ENCODE assay signal across 25 cellular contexts in the genomic region with DNA sequence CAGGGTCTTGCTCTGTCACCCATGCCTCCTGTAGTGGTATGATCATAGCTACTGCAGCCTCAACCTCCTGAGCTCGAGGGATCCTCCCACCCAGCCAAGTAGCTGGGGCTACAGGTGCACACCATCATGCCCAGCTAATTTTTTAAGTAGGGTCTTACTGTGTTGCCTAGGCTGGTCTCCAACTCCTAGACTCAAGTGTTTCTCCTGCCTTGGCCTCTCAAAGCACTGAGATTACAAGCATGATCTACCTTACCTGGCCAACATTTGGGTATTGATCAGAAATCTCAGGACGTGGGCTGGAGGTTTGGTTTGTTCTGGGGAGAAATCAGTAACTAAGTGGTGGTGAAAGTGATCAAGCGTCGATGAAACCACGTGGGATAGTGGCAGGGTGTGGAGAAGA. TPM values are rescaled to one million over a fixed set of nuclear protein-coding genes. Genes with fewer than 3 reads are reported as not detected.
DNase-seq lines count a peak whose midpoint lies in the region; ATAC-seq, FAIRE-seq and TF ChIP-seq lines count a peak whose summit lies in the region.
"Had no signal": no experiment of that assay in that cellular context is flagged by ENCODE, and none has a peak within 500 bp of the region (broad histone marks: within the 10 kb centered on the region; RNA-seq: fewer than 3 reads in every experiment).

No MANE protein-coding gene starts in this region.

- TF ChIP-seq CTCF in K562 (IDR thresholded peaks at IDR 0.05 in 2 of 3, conservative IDR thresholded peaks at IDR 0.05 in 1 of 3; ENCODE audit: insufficient read depth in 2 of 3, low read depth in 1 of 3, low read length in 3 of 3) (no peak), thyroid gland (IDR thresholded peaks at IDR 0.05) (no peak), lower lobe of right lung (IDR thresholded peaks at IDR 0.05) (no peak)

- no peak overlapping the region for H3K4me2 ChIP-seq in K562 (ENCODE audit: insufficient read depth, low read length)

- H3K9me3 ChIP-seq in K562 (replicated peaks; ENCODE audit: control insufficient read depth, insufficient read depth, low read depth, low read length) (no peaks in the 10 kb centered on the region), thyroid gland (no peaks in the 10 kb centered on the region), lower lobe of right lung (no peaks in the 10 kb centered on the region)
- H3K9me3 ChIP-seq: testis had no signal

- in situ Hi-C loops in K562 (cut with MboI), result loop anchor here (10.0 kb wide), 1 partner anchor 446 kb away; a partner anchor contains a TSS

- POLR2A ChIA-PET in K562 (lab: Yijun Ruan, JAX), result interaction anchor here (1.5 to 1.7 kb wide), 2 partner anchors 71 to 149 kb away, joined by 3 to 4 read pairs; no protein-coding TSS in a partner anchor
- POLR2A ChIA-PET in activated CD4-positive, alpha-beta memory T cell treated with anti-CD3 and anti-CD28 coated beads for 36 hours (lab: Charles Lee), result no interaction called here

- H2AFZ ChIP-seq in K562 (ENCODE audit: low read depth, low read length), result no peak overlapping the region

- H3K9me1 ChIP-seq in K562 (ENCODE audit: control insufficient read depth, insufficient read depth, low read length), result no peaks in the 10 kb centered on the region

- 0 out of 2 replicates have a peak, but pooled peaks cover 6% of the 10 kb centered on the region for H4K20me1 ChIP-seq in K562 (replicated peaks; ENCODE audit: control insufficient read depth, insufficient read depth, low read length)

- DNase-seq in stimulated activated naive CD8-positive, alpha-beta T cell treated with anti-CD3 and anti-CD28 coated beads, Interleukin-15, amount 100 ng/mL, for 72 hours, result no peak
- DNase-seq in K562 (ENCODE audit: extremely low read depth in 1 of 4, low spot score in 3 of 4) (no peak), naive B cell (no peak), thyroid gland (peak; percentile 49 to 58), lower lobe of right lung (no peak)
- DNase-seq in activated CD4-positive, alpha-beta memory T cell treated with anti-CD3 and anti-CD28 coated beads for 36 hours, result no peak
- DNase-seq: ACHN; activated CD4-positive, alpha-beta T cell treated with anti-CD3 and anti-CD28 coated beads, Interleukin-2, amount 10 ng/mL, durations not matched to agents 24 days and 14 days; activated naive CD4-positive, alpha-beta T cell treated with anti-CD3 and anti-CD28 coated beads, Interleukin-2, amount 10 ng/mL, durations not matched to agents 7 days and 5 days; activated T-cell treated with anti-CD3 and anti-CD28 coated beads, Interleukin-2, amount 50 U/mL, for 48 hours; amniotic stem cell; C1 segment of cervical spinal cord; Calu3; H9; Karpas-422; kidney glomerular epithelial cell; NCI-H1694; NCI-H2171 treated with DMSO at 0.1 percent for 48 hours; NCI-H524 treated with DMSO at 0.1 percent for 48 hours; testis had no signal

- peaks cover 21 to 23% of the 10 kb centered on the region in 2 experiments; a peak in 4 of 5 replicates for H3K4me1 ChIP-seq in K562 (replicated peaks in 1 of 2; ENCODE audit: control insufficient read depth in 2 of 2, insufficient read depth in 2 of 2, low read length in 2 of 2)
- H3K4me1 ChIP-seq in thyroid gland, result peaks cover 20 to 41% of the 10 kb centered on the region in 2 donors
- peaks cover 56% of the 10 kb centered on the region for H3K4me1 ChIP-seq in lower lobe of right lung
- H3K4me1 ChIP-seq: testis had no signal

- CTCF ChIA-PET in K562 (lab: Yijun Ruan, JAX; ENCODE audit: low intra/inter-chr PET ratio), result no interaction called here
- CTCF ChIA-PET in activated CD4-positive, alpha-beta memory T cell treated with anti-CD3 and anti-CD28 coated beads for 36 hours (lab: Charles Lee), result no interaction called here

- no peak overlapping the region for H3K4me3 Mint-ChIP-seq in stimulated activated naive CD8-positive, alpha-beta T cell treated with anti-CD3 and anti-CD28 coated beads, Interleukin-15, Interleukin-2, amounts not matched to agents 100 ng/mL and 50 ng/mL, for 24 hours
- no peak overlapping the region for H3K4me3 Mint-ChIP-seq in stimulated activated naive CD8-positive, alpha-beta T cell treated with anti-CD3 and anti-CD28 coated beads, Interleukin-15, amount 100 ng/mL, for 72 hours
- H3K4me3 Mint-ChIP-seq in naive B cell, result peak overlapping the region in 6 of 8 donors; percentile 43 to 84 (median 65)
- no peak overlapping the region for H3K4me3 Mint-ChIP-seq in activated CD4-positive, alpha-beta memory T cell treated with anti-CD3 and anti-CD28 coated beads for 36 hours
- H3K4me3 Mint-ChIP-seq: activated CD4-positive, alpha-beta T cell treated with anti-CD3 and anti-CD28 coated beads, Interleukin-2, amount 10 ng/mL, durations not matched to agents 24 days and 14 days; activated naive CD4-positive, alpha-beta T cell treated with anti-CD3 and anti-CD28 coated beads, Interleukin-2, amount 10 ng/mL, durations not matched to agents 7 days and 5 days; H9 had no signal

- no peak for FAIRE-seq in K562 (lab: Jason Lieb, UNC)
- FAIRE-seq: endometrium, GM12892 had no signal

- H3K9ac ChIP-seq in K562 (ENCODE audit: insufficient read depth in 1 of 2, low read depth in 2 of 2, low read length in 2 of 2), result no peak overlapping the region; a peak in 1 of 4 replicates

- H3K4me3 ChIP-seq in K562 (no peak overlapping the region), thyroid gland (replicated peaks in 1 of 3) (no peak overlapping the region), lower lobe of right lung (no peak overlapping the region)
- H3K4me3 ChIP-seq: SK-N-MC, testis had no signal

- H3K27ac Mint-ChIP-seq in stimulated activated naive CD8-positive, alpha-beta T cell treated with anti-CD3 and anti-CD28 coated beads, Interleukin-15, Interleukin-2, amounts not matched to agents 100 ng/mL and 50 ng/mL, for 24 hours, result peak overlapping the region; percentile 75
- no peak overlapping the region for H3K27ac Mint-ChIP-seq in stimulated activated naive CD8-positive, alpha-beta T cell treated with anti-CD3 and anti-CD28 coated beads, Interleukin-15, amount 100 ng/mL, for 72 hours
- peak overlapping the region; percentile 39 to 94 (median 92) for H3K27ac Mint-ChIP-seq in naive B cell
- no peak overlapping the region for H3K27ac Mint-ChIP-seq in activated CD4-positive, alpha-beta memory T cell treated with anti-CD3 and anti-CD28 coated beads for 36 hours
- H3K27ac Mint-ChIP-seq: activated CD4-positive, alpha-beta T cell treated with anti-CD3 and anti-CD28 coated beads, Interleukin-2, amount 10 ng/mL, durations not matched to agents 24 days and 14 days; activated naive CD4-positive, alpha-beta T cell treated with anti-CD3 and anti-CD28 coated beads, Interleukin-2, amount 10 ng/mL, durations not matched to agents 7 days and 5 days had no signal

- no peaks in the 10 kb centered on the region for H3K27me3 ChIP-seq in K562 (ENCODE audit: control insufficient read depth in 2 of 2, insufficient read depth in 2 of 2, low read length in 2 of 2)
- no peaks in the 10 kb centered on the region for H3K27me3 ChIP-seq in thyroid gland
- no peaks in the 10 kb centered on the region for H3K27me3 ChIP-seq in lower lobe of right lung (ENCODE audit: low read depth)
- H3K27me3 ChIP-seq: testis had no signal

- no peak for ATAC-seq in stimulated activated naive CD8-positive, alpha-beta T cell treated with anti-CD3 and anti-CD28 coated beads, Interleukin-15, amount 100 ng/mL, for 72 hours
- ATAC-seq in K562, result no peak
- no peak for ATAC-seq in naive B cell (ENCODE audit: low read depth in 2 of 2)
- ATAC-seq in lower lobe of right lung, result no peak
- ATAC-seq in HG02852 (IDR thresholded peaks at IDR 0.05; ENCODE audit: unreplicated experiment), result no peak

- H3K79me2 ChIP-seq in K562 (ENCODE audit: control insufficient read depth, insufficient read depth, low read length), result peaks cover 86% of the 10 kb centered on the region

- intact Hi-C loops in K562 (cut with micrococcal nuclease) (loop anchor here (5.0 to 10.0 kb wide), 3 partner anchors 163 to 448 kb away; no protein-coding TSS in a partner anchor), thyroid gland (cut with DNase I) (loop anchor here (10.0 kb wide), 1 partner anchor 66 kb away; no protein-coding TSS in a partner anchor), lower lobe of right lung (cut with DNase I) (no loop called here)
- intact Hi-C loops in activated CD4-positive, alpha-beta memory T cell treated with anti-CD3 and anti-CD28 coated beads for 36 hours (cut with micrococcal nuclease), result loop anchor here (5.0 to 10.0 kb wide), 2 partner anchors 148 to 376 kb away; a partner anchor contains a TSS

- H3K27me3 Mint-ChIP-seq in stimulated activated naive CD8-positive, alpha-beta T cell treated with anti-CD3 and anti-CD28 coated beads, Interleukin-15, Interleukin-2, amounts not matched to agents 100 ng/mL and 50 ng/mL, for 24 hours, result no peaks in the 10 kb centered on the region
- H3K27me3 Mint-ChIP-seq in stimulated activated naive CD8-positive, alpha-beta T cell treated with anti-CD3 and anti-CD28 coated beads, Interleukin-15, amount 100 ng/mL, for 72 hours, result no peaks in the 10 kb centered on the region
- no peaks in the 10 kb centered on the region for H3K27me3 Mint-ChIP-seq in naive B cell
- no peaks in the 10 kb centered on the region for H3K27me3 Mint-ChIP-seq in activated CD4-positive, alpha-beta memory T cell treated with anti-CD3 and anti-CD28 coated beads for 36 hours
- H3K27me3 Mint-ChIP-seq: activated CD4-positive, alpha-beta T cell treated with anti-CD3 and anti-CD28 coated beads, Interleukin-2, amount 10 ng/mL, durations not matched to agents 24 days and 14 days had no signal

- TF ChIP-seq EP300 in K562 (IDR thresholded peaks at IDR 0.05; ENCODE audit: low read length), result no peak

- peaks cover 4% of the 10 kb centered on the region for H3K36me3 Mint-ChIP-seq in stimulated activated naive CD8-positive, alpha-beta T cell treated with anti-CD3 and anti-CD28 coated beads, Interleukin-15, Interleukin-2, amounts not matched to agents 100 ng/mL and 50 ng/mL, for 24 hours (ENCODE audit: low read depth)
- no peaks in the 10 kb centered on the region for H3K36me3 Mint-ChIP-seq in naive B cell
- no peaks in the 10 kb centered on the region for H3K36me3 Mint-ChIP-seq in activated CD4-positive, alpha-beta memory T cell treated with anti-CD3 and anti-CD28 coated beads for 36 hours
- H3K36me3 Mint-ChIP-seq: activated naive CD4-positive, alpha-beta T cell treated with anti-CD3 and anti-CD28 coated beads, Interleukin-2, amount 10 ng/mL, durations not matched to agents 7 days and 5 days had no signal

- peaks cover 60% of the 10 kb centered on the region for H3K4me1 Mint-ChIP-seq in stimulated activated naive CD8-positive, alpha-beta T cell treated with anti-CD3 and anti-CD28 coated beads, Interleukin-15, Interleukin-2, amounts not matched to agents 100 ng/mL and 50 ng/mL, for 24 hours (ENCODE audit: low read depth)
- peaks cover 48% of the 10 kb centered on the region for H3K4me1 Mint-ChIP-seq in stimulated activated naive CD8-positive, alpha-beta T cell treated with anti-CD3 and anti-CD28 coated beads, Interleukin-15, amount 100 ng/mL, for 72 hours
- peaks cover 42 to 84% (median 61%) of the 10 kb centered on the region in 3 donors for H3K4me1 Mint-ChIP-seq in naive B cell
- H3K4me1 Mint-ChIP-seq in activated CD4-positive, alpha-beta memory T cell treated with anti-CD3 and anti-CD28 coated beads for 36 hours (ENCODE audit: low read depth), result peaks cover 23% of the 10 kb centered on the region

- WGBS in K562 (ENCODE audit: insufficient coverage, low coverage, missing lambda C conversion rate), result 73% methylated on average over 5 of the region's 5 CpGs
- 59 to 67% methylated on average over 5 of the region's 5 CpGs for WGBS in thyroid gland, 2 donors

- no TSS peak for BruUV-seq in K562 (replicated peaks; lab: Mats Ljungman, UMichigan)

- H3K9me3 Mint-ChIP-seq in stimulated activated naive CD8-positive, alpha-beta T cell treated with anti-CD3 and anti-CD28 coated beads, Interleukin-15, Interleukin-2, amounts not matched to agents 100 ng/mL and 50 ng/mL, for 24 hours, result no peaks in the 10 kb centered on the region
- H3K9me3 Mint-ChIP-seq in stimulated activated naive CD8-positive, alpha-beta T cell treated with anti-CD3 and anti-CD28 coated beads, Interleukin-15, amount 100 ng/mL, for 72 hours, result no peaks in the 10 kb centered on the region
- H3K9me3 Mint-ChIP-seq in naive B cell, result no peaks in the 10 kb centered on the region
- no peaks in the 10 kb centered on the region for H3K9me3 Mint-ChIP-seq in activated CD4-positive, alpha-beta memory T cell treated with anti-CD3 and anti-CD28 coated beads for 36 hours
- H3K9me3 Mint-ChIP-seq: activated CD4-positive, alpha-beta T cell treated with anti-CD3 and anti-CD28 coated beads, Interleukin-2, amount 10 ng/mL, durations not matched to agents 24 days and 14 days; activated naive CD4-positive, alpha-beta T cell treated with anti-CD3 and anti-CD28 coated beads, Interleukin-2, amount 10 ng/mL, durations not matched to agents 7 days and 5 days; H9 had no signal

- TF ChIP-seq RAD21 in K562 (CRISPR knock-in tag; conservative IDR thresholded peaks at IDR 0.05 in 1 of 2, IDR thresholded peaks at IDR 0.05 in 1 of 2), result no peak

- H3K27ac ChIP-seq in K562 (ENCODE audit: extremely low read depth, low read depth, low read length) (no peak overlapping the region), thyroid gland (peak overlapping the region in 1 of 3 donors; percentile 41), lower lobe of right lung (no peak overlapping the region)
- H3K27ac ChIP-seq: SK-N-MC, testis had no signal

- TF ChIP-seq POLR2A in K562 (conservative IDR thresholded peaks at IDR 0.05) (no peak), thyroid gland (IDR thresholded peaks at IDR 0.05) (no peak)

- peaks cover 32% of the 10 kb centered on the region; the same call in 2 of the 3 replicates for H3K36me3 ChIP-seq in K562 (ENCODE audit: control insufficient read depth, insufficient read depth, low read length)
- H3K36me3 ChIP-seq in thyroid gland, result no peaks in the 10 kb centered on the region
- H3K36me3 ChIP-seq in lower lobe of right lung, result no peaks in the 10 kb centered on the region

RNA-seq across cellular contexts. Expression of a gene that starts 4.1 kb away (rescaled TPM):
- total RNA-seq in K562 (2011; cell fraction: chromatin; rRNA removed; ENCODE audit: low replicate concordance), result 65.0 and 350 TPM in 2 replicates
- 31.9 and 54.3 TPM in 2 replicates for total RNA-seq in K562 (2011; cell fraction: nucleolus; rRNA removed)
- total RNA-seq in K562 (2011; cell fraction: nucleoplasm; rRNA removed), result 103 and 111 TPM in 2 replicates
- 22.0 and 32.0 TPM in 2 replicates for total RNA-seq in K562 (2014; rRNA removed)
- total RNA-seq in K562 (2014; rRNA removed; fragmentation: Illumina TruSeq; extraction: Trizol), result 58.1 and 65.4 TPM in 2 replicates
- 49.1 and 54.0 TPM in 2 replicates for total RNA-seq in K562 (2015; rRNA removed; fragmentation: Illumina TruSeq; extraction: Trizol)
- total RNA-seq in K562 (2021), result 38.8 and 40.7 TPM in 2 replicates
- 33.9 and 41.6 TPM in 2 replicates for polyA plus RNA-seq in K562 (2011; rRNA removed)
- polyA plus RNA-seq in K562 (2011; cell fraction: cytosol; rRNA removed), result 6.7 and 13.4 TPM in 2 replicates
- 31.4 and 44.3 TPM in 2 replicates for polyA plus RNA-seq in K562 (2011; cell fraction: nucleus; rRNA removed)
- 20.4 and 21.2 TPM in 2 replicates for polyA plus RNA-seq in K562 (2012)
- 25.6 and 29.0 TPM in 2 replicates for polyA plus RNA-seq in K562 (2014; fragmentation: Illumina TruSeq; extraction: Trizol)
- polyA plus RNA-seq in K562 (2014; fragmentation: Nextera tagmentation; extraction: Ambion mirVana), result 10 to 100 TPM; 33.7 to 69.3 TPM
- 26.1 and 40.6 TPM in 2 replicates for polyA plus RNA-seq in K562 (2014; rRNA removed)
- polyA minus RNA-seq in K562 (2011; rRNA and poly(A)+ RNA removed), result 179 and 246 TPM in 2 replicates
- 23.1 and 25.2 TPM in 2 replicates for polyA minus RNA-seq in K562 (2011; cell fraction: cytosol; rRNA and poly(A)+ RNA removed)
- 89.8 and 176 TPM in 2 replicates for polyA minus RNA-seq in K562 (2011; cell fraction: nucleus; rRNA and poly(A)+ RNA removed)
- 100 to 1,000 TPM; 102 to 181 (median 115) TPM for polyA plus RNA-seq in naive B cell (ENCODE audit: low read depth in 6 of 6)
- total RNA-seq in thyroid gland, result 100 to 1,000 TPM in 3 of 4 donors, 10 to 100 TPM in 1; 97.2 to 141 (median 108) TPM
- total RNA-seq in lower lobe of right lung, result 73.1 TPM
- 10 to 100 TPM; 15.0 to 15.5 TPM for total RNA-seq in activated CD4-positive, alpha-beta memory T cell treated with anti-CD3 and anti-CD28 coated beads for 36 hours

RNA-seq across cellular contexts. Expression of a gene that starts 6.2 kb away (rescaled TPM):
- not detected in 2 replicates for total RNA-seq in K562 (2011; cell fraction: chromatin; rRNA removed; ENCODE audit: low replicate concordance)
- total RNA-seq in K562 (2011; cell fraction: nucleolus; rRNA removed), result not detected in 2 replicates
- total RNA-seq in K562 (2011; cell fraction: nucleoplasm; rRNA removed), result not detected in 2 replicates
- total RNA-seq in K562 (2014; rRNA removed) (not detected in 2 replicates), K562 (2014; rRNA removed; fragmentation: Illumina TruSeq; extraction: Trizol) (0.07 TPM in 1 of 2 replicates, not detected in the other), K562 (2015; rRNA removed; fragmentation: Illumina TruSeq; extraction: Trizol) (not detected in 2 replicates), K562 (2021) (0.13 TPM in 1 of 2 replicates, not detected in the other), thyroid gland (1 to 10 TPM in 1 of 4 donors, under 1 TPM in 1, not detected in 2; 0.63 to 1.3 TPM), lower lobe of right lung (12.4 TPM)
- polyA plus RNA-seq in K562 (2011; rRNA removed) (not detected in 2 replicates), K562 (2014; fragmentation: Illumina TruSeq; extraction: Trizol) (0.10 and 0.29 TPM in 2 replicates), K562 (2014; fragmentation: Nextera tagmentation; extraction: Ambion mirVana) (under 1 TPM in 1 of 2 experiments, not detected in 1; 0.06 TPM), K562 (2014; rRNA removed) (0.19 TPM in 1 of 2 replicates, not detected in the other), naive B cell (ENCODE audit: low read depth in 6 of 6) (under 1 TPM in 1 of 6 donors, not detected in 5; 0.16 TPM)
- polyA plus RNA-seq in K562 (2011; cell fraction: cytosol; rRNA removed), result not detected in 2 replicates
- polyA plus RNA-seq in K562 (2011; cell fraction: nucleus; rRNA removed), result 0.07 TPM in 1 of 2 replicates, not detected in the other
- 0.10 TPM in 1 of 2 replicates, not detected in the other for polyA plus RNA-seq in K562 (2012)
- not detected in 2 replicates for polyA minus RNA-seq in K562 (2011; rRNA and poly(A)+ RNA removed)
- not detected in 2 replicates for polyA minus RNA-seq in K562 (2011; cell fraction: cytosol; rRNA and poly(A)+ RNA removed)
- not detected in 2 replicates for polyA minus RNA-seq in K562 (2011; cell fraction: nucleus; rRNA and poly(A)+ RNA removed)
- under 1 TPM in 1 of 2 experiments, not detected in 1; 0.12 TPM for total RNA-seq in activated CD4-positive, alpha-beta memory T cell treated with anti-CD3 and anti-CD28 coated beads for 36 hours

Comparison
In these comparisons a context has a peak if more than half of its experiments do, and no peak if none do; other contexts are left out.
1. H3K27ac Mint-ChIP-seq: peak in stimulated activated naive CD8-positive, alpha-beta T cell treated with anti-CD3 and anti-CD28 coated beads, Interleukin-15, Interleukin-2, amounts not matched to agents 100 ng/mL and 50 ng/mL, for 24 hours (single experiment) and naive B cell (6 of 6); none in stimulated activated naive CD8-positive, alpha-beta T cell treated with anti-CD3 and anti-CD28 coated beads, Interleukin-15, amount 100 ng/mL, for 72 hours (0 of 2) and activated CD4-positive, alpha-beta memory T cell treated with anti-CD3 and anti-CD28 coated beads for 36 hours (single experiment).
2. H3K4me3 Mint-ChIP-seq: peak in naive B cell (6 of 8); none in stimulated activated naive CD8-positive, alpha-beta T cell treated with anti-CD3 and anti-CD28 coated beads, Interleukin-15, Interleukin-2, amounts not matched to agents 100 ng/mL and 50 ng/mL, for 24 hours (single experiment), stimulated activated naive CD8-positive, alpha-beta T cell treated with anti-CD3 and anti-CD28 coated beads, Interleukin-15, amount 100 ng/mL, for 72 hours (0 of 2) and activated CD4-positive, alpha-beta memory T cell treated with anti-CD3 and anti-CD28 coated beads for 36 hours (single experiment).
3. DNase-seq: peak in thyroid gland (2 of 2); none in stimulated activated naive CD8-positive, alpha-beta T cell treated with anti-CD3 and anti-CD28 coated beads, Interleukin-15, amount 100 ng/mL, for 72 hours (0 of 2), K562 (0 of 4), naive B cell (single experiment), lower lobe of right lung (single experiment) and activated CD4-positive, alpha-beta memory T cell treated with anti-CD3 and anti-CD28 coated beads for 36 hours (single experiment).